29 cellular contexts compared by ENCODE assay signal in genomic region chr7:77786018-77786417, GRCh38.
"Had no signal": no experiment of that assay in that cellular context is flagged by ENCODE, and none has a peak within 500 bp of the region (broad histone marks: within the 10 kb centered on the region; RNA-seq: fewer than 3 reads in every experiment).

No MANE protein-coding gene starts in this region.

- H3K9me3 Mint-ChIP-seq: immature natural killer cell; natural killer cell treated with Interleukin-12 subunit alpha and Interleukin-12 subunit beta and Interleukin-15 and Interleukin-18, amount 100 ng/mL, for 72 hours; stimulated activated memory B cell treated with anti-CD40 and anti-IgM and Interleukin-4, amounts not matched to agents 10 μg/mL and 1 μg/mL and 100 μg/mL, for 72 hours; type B pancreatic cell had no signal

- H3K36me3 ChIP-seq: prostate gland, vagina had no signal

- H3K27ac ChIP-seq: left lung, lower lobe of right lung, pancreas, prostate gland, sigmoid colon, spleen, tibial nerve, vagina had no signal

- H3K4me3 ChIP-seq: left lung, lower lobe of right lung, mucosa of descending colon, pancreas, prostate gland, sigmoid colon, spleen, tibial nerve, vagina had no signal

- ATAC-seq: left colon; left lung; mucosa of descending colon; naive thymus-derived CD4-positive, alpha-beta T cell; natural killer cell treated with Interleukin-12 subunit alpha and Interleukin-12 subunit beta and Interleukin-15 and Interleukin-18, amount 100 ng/mL, for 72 hours; pancreas; stimulated activated memory B cell treated with anti-CD40 and anti-IgM and Interleukin-4, amounts not matched to agents 10 μg/mL and 1 μg/mL and 100 μg/mL, for 72 hours; stimulated activated naive CD8-positive, alpha-beta T cell treated with anti-CD3 and anti-CD28 coated beads, Interleukin-15, amount 100 ng/mL, for 72 hours had no signal

- H3K4me1 ChIP-seq: lower lobe of right lung, sigmoid colon, tibial nerve, vagina had no signal

- H3K4me3 Mint-ChIP-seq: immature natural killer cell; mesothelial cell of epicardium; naive thymus-derived CD4-positive, alpha-beta T cell; natural killer cell treated with Interleukin-12 subunit alpha and Interleukin-12 subunit beta and Interleukin-15 and Interleukin-18, amount 100 ng/mL, for 72 hours; stimulated activated memory B cell treated with anti-CD40 and anti-IgM and Interleukin-4, amounts not matched to agents 10 μg/mL and 1 μg/mL and 100 μg/mL, for 72 hours; stimulated activated naive CD8-positive, alpha-beta T cell treated with anti-CD3 and anti-CD28 coated beads, Interleukin-15, amount 100 ng/mL, for 72 hours; type B pancreatic cell had no signal

- FAIRE-seq: islet of Langerhans, kidney, pancreas, small intestine had no signal

- H3K27ac Mint-ChIP-seq: mesothelial cell of epicardium; natural killer cell treated with Interleukin-12 subunit alpha and Interleukin-12 subunit beta and Interleukin-15 and Interleukin-18, amount 100 ng/mL, for 72 hours; stimulated activated memory B cell treated with anti-CD40 and anti-IgM and Interleukin-4, amounts not matched to agents 10 μg/mL and 1 μg/mL and 100 μg/mL, for 72 hours; stimulated activated naive CD8-positive, alpha-beta T cell treated with anti-CD3 and anti-CD28 coated beads, Interleukin-15, amount 100 ng/mL, for 72 hours; type B pancreatic cell had no signal

- H3K9me3 ChIP-seq: left lung, lower lobe of right lung, mucosa of descending colon, pancreas, prostate gland, sigmoid colon, tibial nerve, vagina had no signal

- H3K27me3 Mint-ChIP-seq: naive thymus-derived CD4-positive, alpha-beta T cell; natural killer cell treated with Interleukin-12 subunit alpha and Interleukin-12 subunit beta and Interleukin-15 and Interleukin-18, amount 100 ng/mL, for 72 hours; stimulated activated memory B cell treated with anti-CD40 and anti-IgM and Interleukin-4, amounts not matched to agents 10 μg/mL and 1 μg/mL and 100 μg/mL, for 72 hours; stimulated activated naive CD8-positive, alpha-beta T cell treated with anti-CD3 and anti-CD28 coated beads, Interleukin-15, amount 100 ng/mL, for 72 hours; type B pancreatic cell had no signal

- H3K4me1 Mint-ChIP-seq: stimulated activated naive CD8-positive, alpha-beta T cell treated with anti-CD3 and anti-CD28 coated beads, Interleukin-15, amount 100 ng/mL, for 72 hours had no signal

- H3K27me3 ChIP-seq: left lung, pancreas, sigmoid colon, spleen, tibial nerve, vagina had no signal

- DNase-seq: hypothalamus; immature natural killer cell; kidney; left colon; left lung; lower lobe of right lung; mammary epithelial cell; mesendoderm; mucosa of descending colon; naive thymus-derived CD4-positive, alpha-beta T cell; pancreas; posterior cingulate gyrus; retina; right cardiac atrium; sigmoid colon; small intestine; spleen; stimulated activated CD4-positive, alpha-beta T cell treated with anti-CD3 and anti-CD28 coated beads, Interleukin-4, amount 100 ng/mL, for 24 hours; stimulated activated naive CD4-positive, alpha-beta T cell treated with Interleukin-2 at 50 U/mL for 16 hours; stimulated activated naive CD8-positive, alpha-beta T cell treated with anti-CD3 and anti-CD28 coated beads, Interleukin-15, amount 100 ng/mL, for 72 hours; substantia nigra had no signal
